Comparison of ENCODE assay signal across 8 cellular contexts in the genomic region with DNA sequence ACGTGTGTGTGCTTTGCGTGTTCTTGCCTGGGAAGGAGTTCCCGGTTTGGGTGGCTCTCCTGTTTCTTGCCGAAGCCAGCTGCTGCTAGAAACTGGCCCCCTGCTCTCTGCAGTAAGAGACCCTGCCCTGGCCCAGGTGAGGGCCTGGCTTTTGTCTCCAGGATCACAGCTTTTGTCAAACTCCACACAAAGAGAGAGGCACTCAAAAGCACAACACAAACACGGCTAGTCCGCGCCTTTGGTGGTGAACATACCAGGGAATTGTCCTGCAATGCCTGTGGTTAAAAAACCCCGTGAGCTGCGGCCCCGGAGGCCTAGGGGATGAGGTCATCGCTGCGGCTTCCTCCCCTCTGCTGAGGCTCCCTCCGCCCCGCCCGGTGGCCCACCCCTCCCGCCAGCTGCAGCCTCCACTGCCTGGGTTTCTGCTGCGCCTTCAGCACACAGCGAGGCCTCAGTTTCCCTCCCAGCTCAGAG.
A peak's percentile ranks its signal among the peaks of the same experiment; 100 is the strongest.
DNase-seq lines count a peak whose midpoint lies in the region; ATAC-seq and TF ChIP-seq lines count a peak whose summit lies in the region.

No MANE protein-coding gene starts in this region.

- H3K4me3 Mint-ChIP-seq in dendritic cell treated with granulocyte-macrophage colony-stimulating factor and Interleukin-4, amounts not matched to agents 40 ng/mL and 50 ng/mL, for 4 days = peak overlapping the region; percentile 70

- no peak for TF ChIP-seq CTCF in RWPE1 (conservative IDR thresholded peaks at IDR 0.05; ENCODE audit: low read depth)
- TF ChIP-seq CTCF in thoracic aorta (IDR thresholded peaks at IDR 0.05) = no peak

- H3K27me3 Mint-ChIP-seq in dendritic cell treated with granulocyte-macrophage colony-stimulating factor and Interleukin-4, amounts not matched to agents 40 ng/mL and 50 ng/mL, for 4 days = peaks cover 18% of the 10 kb centered on the region

- H3K36me3 ChIP-seq in thoracic aorta = no peaks in the 10 kb centered on the region

- peaks cover 42% of the 10 kb centered on the region for H3K36me3 Mint-ChIP-seq in dendritic cell treated with granulocyte-macrophage colony-stimulating factor and Interleukin-4, amounts not matched to agents 40 ng/mL and 50 ng/mL, for 4 days (ENCODE audit: low read depth)

- H3K27ac Mint-ChIP-seq in dendritic cell treated with granulocyte-macrophage colony-stimulating factor and Interleukin-4, amounts not matched to agents 40 ng/mL and 50 ng/mL, for 4 days = peak overlapping the region; percentile 56

- intact Hi-C loops in dendritic cell treated with granulocyte-macrophage colony-stimulating factor and Interleukin-4, amounts not matched to agents 40 ng/mL and 50 ng/mL, for 4 days (cut with micrococcal nuclease) = loop anchor here (1.0 kb wide), 1 partner anchor 355 kb away; no protein-coding TSS in a partner anchor

- no peaks in the 10 kb centered on the region for H3K9me3 Mint-ChIP-seq in dendritic cell treated with granulocyte-macrophage colony-stimulating factor and Interleukin-4, amounts not matched to agents 40 ng/mL and 50 ng/mL, for 4 days

- no peaks in the 10 kb centered on the region for H3K27me3 ChIP-seq in thoracic aorta (replicated peaks; ENCODE audit: insufficient read depth)

- H3K4me1 ChIP-seq in thoracic aorta (ENCODE audit: control insufficient read depth in 1 of 2, low read depth in 2 of 2) = peaks cover 0 to 12% of the 10 kb centered on the region in 2 donors

- no peaks in the 10 kb centered on the region for H3K9me3 ChIP-seq in thoracic aorta

- H3K4me1 Mint-ChIP-seq in dendritic cell treated with granulocyte-macrophage colony-stimulating factor and Interleukin-4, amounts not matched to agents 40 ng/mL and 50 ng/mL, for 4 days (ENCODE audit: low read depth) = peaks cover 57% of the 10 kb centered on the region

- CTCF ChIA-PET in RWPE1 (lab: Yijun Ruan, JAX) = interaction anchor here (0.6 to 5.3 kb wide), 13 partner anchors 9 to 542 kb away, joined by 3 to 324 read pairs (median 6); partner anchors contain the start of gene CDKN1C

- POLR2A ChIA-PET in RWPE1 (lab: Yijun Ruan, JAX; ENCODE audit: low non-redundant PET) = interaction anchor here (0.6 to 0.8 kb wide), 3 partner anchors 79 to 354 kb away, joined by 3 read pairs; no protein-coding TSS in a partner anchor

- ATAC-seq in thoracic aorta (ENCODE audit: insufficient number of reproducible peaks, low FRiP score, low read depth) (no peak), GM18517 (IDR thresholded peaks at IDR 0.05; ENCODE audit: unreplicated experiment) (no peak)

- peak; percentile 57 for DNase-seq in activated effector memory CD4-positive, alpha-beta T cell treated with anti-CD3 and anti-CD28 coated beads, Interleukin-2, amount 50 U/mL, for 16 hours
- no peak for DNase-seq in activated effector memory CD4-positive, alpha-beta T cell treated with Interleukin-2 at 50 U/mL for 16 hours
- DNase-seq in RWPE1 (ENCODE audit: low spot score) (peak; percentile 90), lung microvascular endothelial cell (ENCODE audit: low read depth in 2 of 2) (peak; percentile 43 to 78), thoracic aorta (ENCODE audit: low spot score) (no peak)
- DNase-seq in effector CD4-positive, alpha-beta T cell = no peak

- H3K4me3 ChIP-seq in thoracic aorta = peak overlapping the region; percentile 68

- H3K27ac ChIP-seq in RWPE1 = peak overlapping the region; percentile 78
- H3K27ac ChIP-seq in thoracic aorta = no peak overlapping the region

Comparison
In these comparisons a context has a peak if more than half of its experiments do, and no peak if none do; other contexts are left out.
1. DNase-seq: peak in activated effector memory CD4-positive, alpha-beta T cell treated with anti-CD3 and anti-CD28 coated beads, Interleukin-2, amount 50 U/mL, for 16 hours (single experiment), RWPE1 (single experiment) and lung microvascular endothelial cell (2 of 2); none in activated effector memory CD4-positive, alpha-beta T cell treated with Interleukin-2 at 50 U/mL for 16 hours (single experiment), thoracic aorta (single experiment) and effector CD4-positive, alpha-beta T cell (single experiment).